8 cellular contexts compared by ENCODE assay signal in the genomic region with DNA sequence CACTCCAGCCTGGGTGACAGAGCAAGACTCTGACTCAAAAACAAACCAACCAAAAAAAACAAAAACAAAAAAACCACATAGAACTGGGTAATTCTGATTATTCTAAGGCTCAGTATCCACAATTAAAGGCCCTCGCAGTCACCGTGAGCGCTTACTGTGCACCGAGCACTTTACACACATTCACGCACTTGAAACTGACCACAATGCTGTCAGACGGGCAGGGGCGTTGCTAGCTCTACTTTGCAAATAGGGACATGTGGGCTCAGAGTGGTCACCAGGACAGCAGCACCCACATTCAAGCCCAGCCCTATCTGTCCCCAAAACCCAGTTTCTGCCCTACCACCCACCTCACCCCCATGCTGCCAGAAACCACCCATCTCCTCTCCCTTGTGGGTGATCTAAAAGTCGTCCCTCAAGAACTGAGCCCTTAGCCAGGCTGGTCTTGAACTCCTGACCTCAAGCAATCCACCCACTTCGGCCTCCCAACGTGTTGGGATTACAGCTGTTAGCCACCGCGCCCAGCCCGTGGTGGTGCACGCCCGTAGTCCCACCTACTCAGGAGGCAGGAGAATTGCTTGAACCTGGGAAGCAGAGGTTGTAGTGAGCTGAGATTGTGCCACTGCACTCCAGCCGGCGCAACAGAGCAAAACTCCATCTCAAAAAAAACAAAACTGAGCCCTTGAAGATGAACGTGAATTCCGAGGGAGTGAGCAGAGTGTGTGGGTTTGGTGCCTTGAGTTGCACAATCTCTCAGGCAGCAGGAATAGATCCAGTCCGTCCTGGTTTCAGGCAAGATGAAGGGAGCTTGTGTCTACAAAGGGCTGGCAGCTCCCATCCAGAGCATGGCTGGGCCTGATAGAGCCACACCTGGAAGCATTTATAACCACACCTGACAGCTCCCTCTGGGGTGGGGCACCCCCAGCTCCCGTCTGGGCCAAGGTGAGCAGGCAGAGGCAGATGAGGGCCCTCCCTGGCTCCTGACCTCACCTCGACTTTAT. TPM values are rescaled to one million over a fixed set of nuclear protein-coding genes. Genes with fewer than 3 reads are reported as not detected.
A peak's percentile ranks its signal among the peaks of the same experiment; 100 is the strongest.
DNase-seq lines count a peak whose midpoint lies in the region; ATAC-seq and TF ChIP-seq lines count a peak whose summit lies in the region.

No MANE protein-coding gene starts in this region.

- no peak overlapping the region for H3K4me3 Mint-ChIP-seq in T-helper 2 cell treated with Interferon-gamma antibody and Interleukin-4, amounts not matched to agents 5 μg/mL and 100 μg/mL, for 36 hours

- peak overlapping the region; percentile 37 for H3K4me2 ChIP-seq in osteoblast (ENCODE audit: insufficient read depth, low read length)

- peaks cover 4% of the 10 kb centered on the region for H3K27me3 Mint-ChIP-seq in T-helper 2 cell treated with Interferon-gamma antibody and Interleukin-4, amounts not matched to agents 5 μg/mL and 100 μg/mL, for 36 hours (ENCODE audit: low read depth)

- H4K20me1 ChIP-seq in osteoblast (ENCODE audit: insufficient read depth, low read length), result no peaks in the 10 kb centered on the region

- H3K4me3 ChIP-seq in fibroblast of mammary gland (ENCODE audit: control insufficient read depth, low read depth, low read length), result no peak overlapping the region
- peak overlapping the region; percentile 43 for H3K4me3 ChIP-seq in osteoblast (ENCODE audit: insufficient read depth, low read length)

- DNase-seq in AG20443 (ENCODE audit: low spot score), result peak; percentile 76
- DNase-seq in NCI-H69 (lab: John Stamatoyannopoulos, UW), result peak; percentile 83
- DNase-seq in fibroblast of mammary gland (ENCODE audit: low read depth), result peak; percentile 93
- peak; percentile 93 for DNase-seq in osteoblast (ENCODE audit: insufficient read length, low spot score, missing footprints)
- DNase-seq in NCI-H82 (lab: John Stamatoyannopoulos, UW), result no peak
- no peak for DNase-seq in activated CD4-positive, alpha-beta T cell treated with anti-CD3 and anti-CD28 coated beads, Interleukin-2, amount 50 U/mL, for 1 hour
- no peak for DNase-seq in T-helper 2 cell treated with Interferon-gamma antibody and Interleukin-4, amounts not matched to agents 5 μg/mL and 100 μg/mL, for 36 hours (ENCODE audit: low spot score)

- H3K9me3 Mint-ChIP-seq in T-helper 2 cell treated with Interferon-gamma antibody and Interleukin-4, amounts not matched to agents 5 μg/mL and 100 μg/mL, for 36 hours, result no peaks in the 10 kb centered on the region

- no peaks in the 10 kb centered on the region for H3K27me3 ChIP-seq in osteoblast (ENCODE audit: insufficient read depth, low read length)

- H2AFZ ChIP-seq in osteoblast (ENCODE audit: low read length), result peak overlapping the region; percentile 82

- H3K4me1 ChIP-seq in osteoblast (ENCODE audit: insufficient read depth, low read length), result peaks cover 41% of the 10 kb centered on the region

- no peaks in the 10 kb centered on the region for H3K36me3 ChIP-seq in osteoblast (ENCODE audit: insufficient read depth, low read length)

- peak overlapping the region; percentile 97 for H3K27ac ChIP-seq in osteoblast (ENCODE audit: low read depth, low read length)

- no peaks in the 10 kb centered on the region for H3K36me3 Mint-ChIP-seq in T-helper 2 cell treated with Interferon-gamma antibody and Interleukin-4, amounts not matched to agents 5 μg/mL and 100 μg/mL, for 36 hours (ENCODE audit: low read depth)

- H3K79me2 ChIP-seq in osteoblast (ENCODE audit: insufficient read depth, low read length), result no peaks in the 10 kb centered on the region

- TF ChIP-seq CTCF in fibroblast of mammary gland (conservative IDR thresholded peaks at IDR 0.05; ENCODE audit: control insufficient read depth, insufficient read depth, low read depth, low read length) (no peak), osteoblast (IDR thresholded peaks at IDR 0.05; ENCODE audit: extremely low read depth, low read depth, low read length) (peak; percentile 19)

- H3K4me1 Mint-ChIP-seq in T-helper 2 cell treated with Interferon-gamma antibody and Interleukin-4, amounts not matched to agents 5 μg/mL and 100 μg/mL, for 36 hours (ENCODE audit: low read depth), result peaks cover 1% of the 10 kb centered on the region

- no peaks in the 10 kb centered on the region for H3K9me3 ChIP-seq in osteoblast (ENCODE audit: low read depth, low read length)

- ATAC-seq in HG03520 (IDR thresholded peaks at IDR 0.05; ENCODE audit: unreplicated experiment), result no peak

- H3K27ac Mint-ChIP-seq in T-helper 2 cell treated with Interferon-gamma antibody and Interleukin-4, amounts not matched to agents 5 μg/mL and 100 μg/mL, for 36 hours, result no peak overlapping the region

RNA-seq across cellular contexts. Expression of a gene that starts 5.4 kb away (rescaled TPM):
- total RNA-seq in osteoblast, result 67.2 and 72.7 TPM in 2 replicates

Comparison
In these comparisons a context has a peak if more than half of its experiments do, and no peak if none do; other contexts are left out.
1. DNase-seq: peak in AG20443 (single experiment), NCI-H69 (single experiment), fibroblast of mammary gland (single experiment) and osteoblast (single experiment); none in NCI-H82 (single experiment), activated CD4-positive, alpha-beta T cell treated with anti-CD3 and anti-CD28 coated beads, Interleukin-2, amount 50 U/mL, for 1 hour (single experiment) and T-helper 2 cell treated with Interferon-gamma antibody and Interleukin-4, amounts not matched to agents 5 μg/mL and 100 μg/mL, for 36 hours (single experiment).